Comparison of ENCODE assay signal across 1 cellular context in the genomic region with DNA sequence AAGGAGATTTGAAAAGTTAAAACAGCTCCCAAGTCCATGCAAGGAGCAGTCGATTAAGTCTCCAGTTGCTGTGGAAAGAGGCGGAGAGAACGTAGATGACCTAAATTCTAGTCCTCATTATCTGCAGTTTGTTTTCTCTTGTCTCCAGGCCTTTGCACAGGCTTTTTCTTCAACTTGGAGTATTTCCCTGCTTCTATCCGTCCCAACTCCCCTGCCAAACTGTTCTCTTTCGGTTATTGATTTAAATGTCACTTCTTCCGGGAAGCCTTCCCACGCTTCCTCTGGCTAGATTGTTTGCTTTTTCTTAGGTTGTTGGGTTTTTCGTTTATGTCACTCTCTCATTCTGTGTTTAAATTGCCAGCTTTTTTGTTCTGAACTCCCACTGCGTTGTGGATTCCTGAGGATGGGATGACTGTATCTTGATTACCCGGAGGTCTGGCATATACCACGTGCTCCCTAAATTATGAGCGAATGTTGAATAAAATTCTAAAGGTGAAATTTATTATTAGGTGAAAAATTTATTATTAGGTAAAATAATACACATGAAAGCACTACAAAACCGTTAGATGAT.
TF ChIP-seq lines count a peak whose summit lies in the region.

No MANE protein-coding gene starts in this region.

TF ChIP-seq in GM12878, 131 proteins besides CTCF, POLR2A, EP300 and RAD21 (continues in another document):
- no peak for TF ChIP-seq NR2C2 (IDR thresholded peaks at IDR 0.05; ENCODE audit: borderline replicate concordance, control insufficient read depth, insufficient read length, low read depth)
- TF ChIP-seq HDAC6 (IDR thresholded peaks at IDR 0.05; ENCODE audit: unreplicated experiment), result no peak
- no peak for TF ChIP-seq RBBP5 (conservative IDR thresholded peaks at IDR 0.05)
- TF ChIP-seq CBX3 (IDR thresholded peaks at IDR 0.05; ENCODE audit: borderline replicate concordance, low read depth), result no peak
- TF ChIP-seq YBX1 (IDR thresholded peaks at IDR 0.05), result no peak
- no peak for TF ChIP-seq SUZ12 (IDR thresholded peaks at IDR 0.05; ENCODE audit: unreplicated experiment)
- no peak for TF ChIP-seq SMAD5 (IDR thresholded peaks at IDR 0.05; ENCODE audit: low read depth)
- no peak for TF ChIP-seq GATAD2B (conservative IDR thresholded peaks at IDR 0.05; ENCODE audit: low read depth)
- TF ChIP-seq ZBED1 (IDR thresholded peaks at IDR 0.05; ENCODE audit: borderline replicate concordance), result no peak
- TF ChIP-seq EZH2 (IDR thresholded peaks at IDR 0.05; ENCODE audit: borderline replicate concordance, control insufficient read depth, low read depth, low read length), result no peak
- TF ChIP-seq MYC (IDR thresholded peaks at IDR 0.05; ENCODE audit: insufficient read depth, insufficient read length, insufficient replicate concordance, low read length, severe bottlenecking), result no peak
- no peak for TF ChIP-seq TCF7 (IDR thresholded peaks at IDR 0.05; ENCODE audit: borderline replicate concordance)
- TF ChIP-seq ZNF24 (IDR thresholded peaks at IDR 0.05), result no peak
- TF ChIP-seq RELB (IDR thresholded peaks at IDR 0.05; ENCODE audit: low read depth), result peak; percentile 53
- no peak for TF ChIP-seq NBN (IDR thresholded peaks at IDR 0.05)
- TF ChIP-seq ZNF622 (IDR thresholded peaks at IDR 0.05), result no peak
- TF ChIP-seq NR2F1 (conservative IDR thresholded peaks at IDR 0.05), result no peak
- TF ChIP-seq POU2F2 (IDR thresholded peaks at IDR 0.05; ENCODE audit: borderline replicate concordance, low read depth, low read length), result no peak
- TF ChIP-seq CHD1 (IDR thresholded peaks at IDR 0.05; ENCODE audit: low read depth, low read length), result no peak
- no peak for TF ChIP-seq ZBTB40 (IDR thresholded peaks at IDR 0.05; ENCODE audit: borderline replicate concordance)
- no peak for TF ChIP-seq EGR1 (IDR thresholded peaks at IDR 0.05; ENCODE audit: borderline replicate concordance in 1 of 2, low read depth in 2 of 2, low read length in 2 of 2)
- no peak for TF ChIP-seq E4F1 (IDR thresholded peaks at IDR 0.05; ENCODE audit: borderline replicate concordance, partially characterized antibody)
- no peak for TF ChIP-seq SREBF2 (IDR thresholded peaks at IDR 0.05; ENCODE audit: low read length)
- TF ChIP-seq RELA (IDR thresholded peaks at IDR 0.05; ENCODE audit: borderline replicate concordance, partially characterized antibody), result no peak
- TF ChIP-seq ATF3 (IDR thresholded peaks at IDR 0.05; ENCODE audit: borderline replicate concordance, extremely low read depth, low read depth, low read length), result no peak
- TF ChIP-seq, protein P1, sequence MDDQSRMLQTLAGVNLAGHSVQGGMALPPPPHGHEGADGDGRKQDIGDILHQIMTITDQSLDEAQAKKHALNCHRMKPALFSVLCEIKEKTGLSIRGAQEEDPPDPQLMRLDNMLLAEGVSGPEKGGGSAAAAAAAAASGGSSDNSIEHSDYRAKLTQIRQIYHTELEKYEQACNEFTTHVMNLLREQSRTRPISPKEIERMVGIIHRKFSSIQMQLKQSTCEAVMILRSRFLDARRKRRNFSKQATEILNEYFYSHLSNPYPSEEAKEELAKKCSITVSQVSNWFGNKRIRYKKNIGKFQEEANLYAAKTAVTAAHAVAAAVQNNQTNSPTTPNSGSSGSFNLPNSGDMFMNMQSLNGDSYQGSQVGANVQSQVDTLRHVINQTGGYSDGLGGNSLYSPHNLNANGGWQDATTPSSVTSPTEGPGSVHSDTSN (IDR thresholded peaks at IDR 0.05; ENCODE audit: insufficient replicate concordance, low read depth, low read length), result no peak
- no peak for TF ChIP-seq SIN3A (IDR thresholded peaks at IDR 0.05; ENCODE audit: low read depth, low read length)
- no peak for TF ChIP-seq MAX (IDR thresholded peaks at IDR 0.05; ENCODE audit: low read depth, low read length)
- no peak for TF ChIP-seq TAF1 (IDR thresholded peaks at IDR 0.05; ENCODE audit: borderline replicate concordance, low read depth, low read length)
- peak; percentile 35; the same call in 1 of the 2 replicates for TF ChIP-seq MLLT1 (IDR thresholded peaks at IDR 0.05)
- TF ChIP-seq, protein P2, sequence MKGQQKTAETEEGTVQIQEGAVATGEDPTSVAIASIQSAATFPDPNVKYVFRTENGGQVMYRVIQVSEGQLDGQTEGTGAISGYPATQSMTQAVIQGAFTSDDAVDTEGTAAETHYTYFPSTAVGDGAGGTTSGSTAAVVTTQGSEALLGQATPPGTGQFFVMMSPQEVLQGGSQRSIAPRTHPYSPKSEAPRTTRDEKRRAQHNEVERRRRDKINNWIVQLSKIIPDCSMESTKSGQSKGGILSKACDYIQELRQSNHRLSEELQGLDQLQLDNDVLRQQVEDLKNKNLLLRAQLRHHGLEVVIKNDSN (IDR thresholded peaks at IDR 0.05; ENCODE audit: borderline replicate concordance, extremely low read length, insufficient read depth, low read depth, low read length), result no peak
- TF ChIP-seq STAT3 (IDR thresholded peaks at IDR 0.05; ENCODE audit: low read depth, low read length), result no peak
- no peak for TF ChIP-seq HDGF (IDR thresholded peaks at IDR 0.05)
- no peak for TF ChIP-seq LARP7 (IDR thresholded peaks at IDR 0.05)
- TF ChIP-seq TBL1XR1 (IDR thresholded peaks at IDR 0.05; ENCODE audit: low read depth, low read length), result no peak
- no peak for TF ChIP-seq SMC3 (IDR thresholded peaks at IDR 0.05; ENCODE audit: borderline replicate concordance, low read length)
- no peak for TF ChIP-seq BHLHE40 (IDR thresholded peaks at IDR 0.05; ENCODE audit: borderline replicate concordance in 1 of 2, low read depth in 2 of 2, low read length in 1 of 2)
- 0 out of 2 replicates have a peak, but pooled peaks have one; percentile 7 for TF ChIP-seq NR2C1 (IDR thresholded peaks at IDR 0.05)
- peak; percentile 5 for TF ChIP-seq SMAD1 (IDR thresholded peaks at IDR 0.05; ENCODE audit: low read depth, partially characterized antibody)
- 0 out of 4 replicates have a peak, but pooled peaks of 1 of the 2 experiments have one; percentile 30 for TF ChIP-seq IKZF2 (IDR thresholded peaks at IDR 0.05)
- no peak for TF ChIP-seq TCF12 (IDR thresholded peaks at IDR 0.05; ENCODE audit: low read depth, low read length)
- peak; percentile 39; the same call in 1 of the 2 replicates for TF ChIP-seq RAD51 (IDR thresholded peaks at IDR 0.05)
- peak in 1 of 2 experiments; percentile 71; a peak in 1 of 4 replicates for TF ChIP-seq ETV6 (conservative IDR thresholded peaks at IDR 0.05 in 1 of 2, IDR thresholded peaks at IDR 0.05 in 1 of 2; ENCODE audit: borderline replicate concordance in 1 of 2, low read depth in 1 of 2)
- TF ChIP-seq EED (IDR thresholded peaks at IDR 0.05; ENCODE audit: low read depth), result no peak
- TF ChIP-seq, protein P3, sequence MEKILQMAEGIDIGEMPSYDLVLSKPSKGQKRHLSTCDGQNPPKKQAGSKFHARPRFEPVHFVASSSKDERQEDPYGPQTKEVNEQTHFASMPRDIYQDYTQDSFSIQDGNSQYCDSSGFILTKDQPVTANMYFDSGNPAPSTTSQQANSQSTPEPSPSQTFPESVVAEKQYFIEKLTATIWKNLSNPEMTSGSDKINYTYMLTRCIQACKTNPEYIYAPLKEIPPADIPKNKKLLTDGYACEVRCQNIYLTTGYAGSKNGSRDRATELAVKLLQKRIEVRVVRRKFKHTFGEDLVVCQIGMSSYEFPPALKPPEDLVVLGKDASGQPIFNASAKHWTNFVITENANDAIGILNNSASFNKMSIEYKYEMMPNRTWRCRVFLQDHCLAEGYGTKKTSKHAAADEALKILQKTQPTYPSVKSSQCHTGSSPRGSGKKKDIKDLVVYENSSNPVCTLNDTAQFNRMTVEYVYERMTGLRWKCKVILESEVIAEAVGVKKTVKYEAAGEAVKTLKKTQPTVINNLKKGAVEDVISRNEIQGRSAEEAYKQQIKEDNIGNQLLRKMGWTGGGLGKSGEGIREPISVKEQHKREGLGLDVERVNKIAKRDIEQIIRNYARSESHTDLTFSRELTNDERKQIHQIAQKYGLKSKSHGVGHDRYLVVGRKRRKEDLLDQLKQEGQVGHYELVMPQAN (conservative IDR thresholded peaks at IDR 0.05), result peak; percentile 76
